In genomic region chr10:32374605-32375004, GRCh38 we compare ENCODE assay signal across 18 cellular contexts. TPM values are rescaled to one million over a fixed set of nuclear protein-coding genes. Genes with fewer than 3 reads are reported as not detected.
DNase-seq lines count a peak whose midpoint lies in the region; ATAC-seq and TF ChIP-seq lines count a peak whose summit lies in the region.
"Had no signal": no experiment of that assay in that cellular context is flagged by ENCODE, and none has a peak within 500 bp of the region (broad histone marks: within the 10 kb centered on the region; RNA-seq: fewer than 3 reads in every experiment).

No MANE protein-coding gene starts in this region.

- no peak overlapping the region for H2AFZ ChIP-seq in DND-41 (ENCODE audit: low read depth, low read length)
- H2AFZ ChIP-seq in neural cell (ENCODE audit: low read depth, low read length) = peak overlapping the region; percentile 11

- H3K27me3 Mint-ChIP-seq in activated CD4-positive, alpha-beta T cell treated with anti-CD3 and anti-CD28 coated beads, Interleukin-2, amount 10 ng/mL, durations not matched to agents 7 days and 5 days = no peaks in the 10 kb centered on the region
- H3K27me3 Mint-ChIP-seq: stimulated activated naive B cell treated with anti-CD40 and anti-IgM and Interleukin-4, amounts not matched to agents 10 μg/mL and 1 μg/mL and 100 μg/mL, for 72 hours had no signal

- peaks cover 26% of the 10 kb centered on the region for H3K36me3 Mint-ChIP-seq in activated CD4-positive, alpha-beta T cell treated with anti-CD3 and anti-CD28 coated beads, Interleukin-2, amount 10 ng/mL, durations not matched to agents 7 days and 5 days (ENCODE audit: low read depth)

- H3K4me1 ChIP-seq in DND-41 (ENCODE audit: insufficient read depth, low read length) = peaks cover 33% of the 10 kb centered on the region

- peaks cover 2% of the 10 kb centered on the region for H3K9me3 Mint-ChIP-seq in activated CD4-positive, alpha-beta T cell treated with anti-CD3 and anti-CD28 coated beads, Interleukin-2, amount 10 ng/mL, durations not matched to agents 7 days and 5 days

- H4K20me1 ChIP-seq in DND-41 (ENCODE audit: insufficient read depth, low read length) = peaks cover 7% of the 10 kb centered on the region
- no peaks in the 10 kb centered on the region for H4K20me1 ChIP-seq in neural cell (ENCODE audit: insufficient read depth)

- H3K9me3 ChIP-seq in DND-41 (ENCODE audit: insufficient read depth, low read length, severe bottlenecking) = no peaks in the 10 kb centered on the region
- H3K9me3 ChIP-seq in neural cell (ENCODE audit: low read length) = no peaks in the 10 kb centered on the region
- H3K9me3 ChIP-seq: lower lobe of right lung, upper lobe of left lung had no signal

- H3K27ac ChIP-seq in DND-41 (ENCODE audit: low read length) = no peak overlapping the region
- peak overlapping the region; percentile 96 for H3K27ac ChIP-seq in neural cell (ENCODE audit: low read length)
- H3K27ac ChIP-seq: C4-2B, lower lobe of right lung had no signal

- peaks cover 35% of the 10 kb centered on the region for H3K4me1 Mint-ChIP-seq in activated CD4-positive, alpha-beta T cell treated with anti-CD3 and anti-CD28 coated beads, Interleukin-2, amount 10 ng/mL, durations not matched to agents 7 days and 5 days

- H3K4me3 Mint-ChIP-seq in activated CD4-positive, alpha-beta T cell treated with anti-CD3 and anti-CD28 coated beads, Interleukin-2, amount 10 ng/mL, durations not matched to agents 7 days and 5 days = peak overlapping the region; percentile 28
- H3K4me3 Mint-ChIP-seq: stimulated activated naive B cell treated with anti-CD40 and anti-IgM and Interleukin-4, amounts not matched to agents 10 μg/mL and 1 μg/mL and 100 μg/mL, for 72 hours had no signal

- H3K36me3 ChIP-seq in DND-41 (ENCODE audit: insufficient read depth, low read length) (peaks cover 10% of the 10 kb centered on the region; the same call in 1 of the 2 replicates), neural cell (ENCODE audit: insufficient read depth, low read length) (peaks cover 5% of the 10 kb centered on the region)
- H3K36me3 ChIP-seq: heart left ventricle, lower lobe of right lung, upper lobe of left lung had no signal

- no peak overlapping the region for H3K9ac ChIP-seq in DND-41 (ENCODE audit: low read depth, low read length)
- H3K9ac ChIP-seq in neural cell (ENCODE audit: low read length) = peak overlapping the region; percentile 84

- TF ChIP-seq EP300 in neural cell (conservative IDR thresholded peaks at IDR 0.05; ENCODE audit: poor library complexity, severe bottlenecking) = no peak

- no peaks in the 10 kb centered on the region for H3F3A ChIP-seq in neural cell (ENCODE audit: insufficient read depth, low read length, poor library complexity, severe bottlenecking)

- POLR2A ChIA-PET in activated CD4-positive, alpha-beta T cell treated with anti-CD3 and anti-CD28 coated beads, Interleukin-2, amount 10 ng/mL, durations not matched to agents 7 days and 5 days (lab: Charles Lee) = no interaction called here

- no peak for DNase-seq in activated CD4-positive, alpha-beta T cell treated with anti-CD3 and anti-CD28 coated beads, Interleukin-2, amount 10 ng/mL, durations not matched to agents 7 days and 5 days
- DNase-seq in activated CD4-positive, alpha-beta T cell treated with anti-CD3 and anti-CD28 coated beads for 1 hour = no peak
- DNase-seq in DND-41 (no peak), amniotic epithelial cell (ENCODE audit: low read depth) (peak; percentile 28), NCI-H1105 treated with DMSO at 0.1 percent for 48 hours (lab: John Stamatoyannopoulos, UW) (no peak)
- DNase-seq: activated naive CD4-positive, alpha-beta T cell treated with Interleukin-2 at 50 U/mL for 16 hours; dermis blood vessel endothelial cell; heart left ventricle; lower lobe of right lung; NCI-H1694; NCI-H446; stimulated activated naive B cell treated with anti-CD40 and anti-IgM and Interleukin-4, amounts not matched to agents 10 μg/mL and 1 μg/mL and 100 μg/mL, for 72 hours; upper lobe of left lung had no signal

- no peak for TF ChIP-seq RAD21 in neural cell (conservative IDR thresholded peaks at IDR 0.05)

- H3K4me2 ChIP-seq in DND-41 (ENCODE audit: insufficient read depth, low read length) (peak overlapping the region; percentile 66; the same call in 1 of the 2 replicates), neural cell (ENCODE audit: low read length) (peak overlapping the region; percentile 81)

- no peak for TF ChIP-seq CTCF in DND-41 (IDR thresholded peaks at IDR 0.05; ENCODE audit: borderline replicate concordance, extremely low read depth, low read length, poor library complexity, severe bottlenecking)
- no peak for TF ChIP-seq CTCF in neural cell (IDR thresholded peaks at IDR 0.05; ENCODE audit: poor library complexity, severe bottlenecking)

- ATAC-seq in DND-41 (ENCODE audit: insufficient read depth, low read depth) = no peak
- ATAC-seq in HG03135 (IDR thresholded peaks at IDR 0.05; ENCODE audit: unreplicated experiment) = no peak
- ATAC-seq in GM18861 (IDR thresholded peaks at IDR 0.05; ENCODE audit: unreplicated experiment) = no peak
- ATAC-seq: esophagus mucosa; heart left ventricle; lower lobe of right lung; stimulated activated naive B cell treated with anti-CD40 and anti-IgM and Interleukin-4, amounts not matched to agents 10 μg/mL and 1 μg/mL and 100 μg/mL, for 72 hours had no signal

- H3K79me2 ChIP-seq in DND-41 (ENCODE audit: insufficient read depth, low read length) (peaks cover 92% of the 10 kb centered on the region), neural cell (replicated peaks; ENCODE audit: insufficient read depth, low read length) (peaks cover 89% of the 10 kb centered on the region)

- H3K27me3 ChIP-seq in DND-41 (ENCODE audit: insufficient read depth, low read length, poor library complexity) (no peaks in the 10 kb centered on the region), neural cell (ENCODE audit: insufficient read depth, low read depth, low read length) (no peaks in the 10 kb centered on the region)
- H3K27me3 ChIP-seq: heart left ventricle, upper lobe of left lung had no signal

- CTCF ChIA-PET in activated CD4-positive, alpha-beta T cell treated with anti-CD3 and anti-CD28 coated beads, Interleukin-2, amount 10 ng/mL, durations not matched to agents 7 days and 5 days (lab: Charles Lee) = interaction anchor here (2.4 kb wide), 1 partner anchor 11 kb away, joined by 8 read pairs; no protein-coding TSS in a partner anchor

- H3K9me2 ChIP-seq in neural cell (ENCODE audit: insufficient read depth, low read length) = no peaks in the 10 kb centered on the region

- no peak overlapping the region for H3K27ac Mint-ChIP-seq in activated CD4-positive, alpha-beta T cell treated with anti-CD3 and anti-CD28 coated beads, Interleukin-2, amount 10 ng/mL, durations not matched to agents 7 days and 5 days
- H3K27ac Mint-ChIP-seq: stimulated activated naive B cell treated with anti-CD40 and anti-IgM and Interleukin-4, amounts not matched to agents 10 μg/mL and 1 μg/mL and 100 μg/mL, for 72 hours had no signal

- no peak overlapping the region; a peak in 1 of 4 replicates for H3K4me3 ChIP-seq in DND-41 (ENCODE audit: low read depth in 1 of 2, low read length in 2 of 2)
- H3K4me3 ChIP-seq in neural cell (ENCODE audit: low read length) = peak overlapping the region; percentile 77
- H3K4me3 ChIP-seq: heart left ventricle, upper lobe of left lung had no signal

TF ChIP-seq in neural cell, 6 proteins besides CTCF, POLR2A, EP300 and RAD21:
- no peak for TF ChIP-seq REST (IDR thresholded peaks at IDR 0.05; ENCODE audit: borderline replicate concordance)
- TF ChIP-seq TAF1 (IDR thresholded peaks at IDR 0.05; ENCODE audit: low read depth) = no peak
- TF ChIP-seq POLR2AphosphoS5 (IDR thresholded peaks at IDR 0.05) = no peak
- TF ChIP-seq MXI1 (conservative IDR thresholded peaks at IDR 0.05; ENCODE audit: poor library complexity, severe bottlenecking) = no peak
- TF ChIP-seq EZH2 (IDR thresholded peaks at IDR 0.05; ENCODE audit: borderline replicate concordance, insufficient read depth, low read length, poor library complexity, severe bottlenecking) = no peak
- TF ChIP-seq SMC3 (conservative IDR thresholded peaks at IDR 0.05; ENCODE audit: poor library complexity) = no peak

RNA-seq across cellular contexts. Expression of gene EPC1, which starts 27.6 kb away (rescaled TPM):
- 10 to 100 TPM; 47.6 to 54.2 TPM for total RNA-seq in activated CD4-positive, alpha-beta T cell treated with anti-CD3 and anti-CD28 coated beads, Interleukin-2, amount 10 ng/mL, durations not matched to agents 7 days and 5 days
- polyA plus RNA-seq in neural cell = 127 and 137 TPM in 2 replicates
- 157 and 184 TPM in 2 replicates for polyA minus RNA-seq in neural cell
